1 cellular context compared by ENCODE assay signal in the genomic region with DNA sequence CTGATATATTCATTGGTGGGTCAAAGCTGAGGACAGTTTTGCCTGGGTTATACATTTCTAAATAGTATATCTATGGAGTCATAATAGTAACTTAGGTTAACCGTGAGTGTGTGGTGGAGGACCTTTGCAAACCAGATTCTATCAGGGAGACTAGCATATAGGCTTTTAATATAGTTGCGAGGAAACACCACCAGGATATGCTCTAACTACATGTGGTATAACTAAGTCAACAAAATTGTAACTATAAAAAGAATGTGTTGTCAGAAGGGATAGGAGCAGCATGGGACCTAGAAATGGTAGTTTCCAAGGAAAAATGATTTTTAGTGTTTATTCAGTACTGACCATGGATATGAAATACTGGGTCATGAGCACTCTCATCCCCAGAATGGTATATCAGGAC.
TF ChIP-seq lines count a peak whose summit lies in the region.

No MANE protein-coding gene starts in this region.

TF ChIP-seq in SK-N-SH treated with all-trans-retinoic acid at 6 μM for 48 hours, 23 proteins besides CTCF, POLR2A, EP300 and RAD21 (continued from another document):
- TF ChIP-seq, protein P1, sequence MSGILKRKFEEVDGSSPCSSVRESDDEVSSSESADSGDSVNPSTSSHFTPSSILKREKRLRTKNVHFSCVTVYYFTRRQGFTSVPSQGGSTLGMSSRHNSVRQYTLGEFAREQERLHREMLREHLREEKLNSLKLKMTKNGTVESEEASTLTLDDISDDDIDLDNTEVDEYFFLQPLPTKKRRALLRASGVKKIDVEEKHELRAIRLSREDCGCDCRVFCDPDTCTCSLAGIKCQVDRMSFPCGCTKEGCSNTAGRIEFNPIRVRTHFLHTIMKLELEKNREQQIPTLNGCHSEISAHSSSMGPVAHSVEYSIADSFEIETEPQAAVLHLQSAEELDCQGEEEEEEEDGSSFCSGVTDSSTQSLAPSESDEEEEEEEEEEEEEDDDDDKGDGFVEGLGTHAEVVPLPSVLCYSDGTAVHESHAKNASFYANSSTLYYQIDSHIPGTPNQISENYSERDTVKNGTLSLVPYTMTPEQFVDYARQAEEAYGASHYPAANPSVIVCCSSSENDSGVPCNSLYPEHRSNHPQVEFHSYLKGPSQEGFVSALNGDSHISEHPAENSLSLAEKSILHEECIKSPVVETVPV (CRISPR knock-in tag; IDR thresholded peaks at IDR 0.05): no peak
- TF ChIP-seq ZNF565 (CRISPR knock-in tag; conservative IDR thresholded peaks at IDR 0.05; ENCODE audit: low read depth) (no peak), ISL1 (CRISPR knock-in tag; IDR thresholded peaks at IDR 0.05) (no peak), TOX (CRISPR knock-in tag; IDR thresholded peaks at IDR 0.05; ENCODE audit: borderline replicate concordance) (no peak)
- TF ChIP-seq, protein P2, sequence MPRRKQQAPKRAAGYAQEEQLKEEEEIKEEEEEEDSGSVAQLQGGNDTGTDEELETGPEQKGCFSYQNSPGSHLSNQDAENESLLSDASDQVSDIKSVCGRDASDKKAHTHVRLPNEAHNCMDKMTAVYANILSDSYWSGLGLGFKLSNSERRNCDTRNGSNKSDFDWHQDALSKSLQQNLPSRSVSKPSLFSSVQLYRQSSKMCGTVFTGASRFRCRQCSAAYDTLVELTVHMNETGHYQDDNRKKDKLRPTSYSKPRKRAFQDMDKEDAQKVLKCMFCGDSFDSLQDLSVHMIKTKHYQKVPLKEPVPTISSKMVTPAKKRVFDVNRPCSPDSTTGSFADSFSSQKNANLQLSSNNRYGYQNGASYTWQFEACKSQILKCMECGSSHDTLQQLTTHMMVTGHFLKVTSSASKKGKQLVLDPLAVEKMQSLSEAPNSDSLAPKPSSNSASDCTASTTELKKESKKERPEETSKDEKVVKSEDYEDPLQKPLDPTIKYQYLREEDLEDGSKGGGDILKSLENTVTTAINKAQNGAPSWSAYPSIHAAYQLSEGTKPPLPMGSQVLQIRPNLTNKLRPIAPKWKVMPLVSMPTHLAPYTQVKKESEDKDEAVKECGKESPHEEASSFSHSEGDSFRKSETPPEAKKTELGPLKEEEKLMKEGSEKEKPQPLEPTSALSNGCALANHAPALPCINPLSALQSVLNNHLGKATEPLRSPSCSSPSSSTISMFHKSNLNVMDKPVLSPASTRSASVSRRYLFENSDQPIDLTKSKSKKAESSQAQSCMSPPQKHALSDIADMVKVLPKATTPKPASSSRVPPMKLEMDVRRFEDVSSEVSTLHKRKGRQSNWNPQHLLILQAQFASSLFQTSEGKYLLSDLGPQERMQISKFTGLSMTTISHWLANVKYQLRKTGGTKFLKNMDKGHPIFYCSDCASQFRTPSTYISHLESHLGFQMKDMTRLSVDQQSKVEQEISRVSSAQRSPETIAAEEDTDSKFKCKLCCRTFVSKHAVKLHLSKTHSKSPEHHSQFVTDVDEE (CRISPR knock-in tag; IDR thresholded peaks at IDR 0.05): no peak
